Comparison of ENCODE assay signal across 8 cellular contexts in genomic region chr12:13980548-13981295, GRCh38. TPM values are rescaled to one million over a fixed set of nuclear protein-coding genes. Genes with fewer than 3 reads are reported as not detected.
DNase-seq lines count a peak whose midpoint lies in the region; ATAC-seq and TF ChIP-seq lines count a peak whose summit lies in the region.

No MANE protein-coding gene starts in this region.

- peaks cover 14% of the 10 kb centered on the region; the same call in 1 of the 2 replicates for H3K9me3 ChIP-seq in BLaER1
- H3K9me3 ChIP-seq in neural progenitor cell (ENCODE audit: low read depth): no peaks in the 10 kb centered on the region

- peak overlapping the region; percentile 73 for H2AFZ ChIP-seq in neural progenitor cell (replicated peaks)

- H3K27ac ChIP-seq in BLaER1: no peak overlapping the region
- no peak overlapping the region for H3K27ac ChIP-seq in neural progenitor cell

- H3F3A ChIP-seq in neural progenitor cell (ENCODE audit: low read depth): no peaks in the 10 kb centered on the region

- H3K27me3 Mint-ChIP-seq in neural progenitor cell (ENCODE audit: insufficient read depth, low read depth): peaks cover 19% of the 10 kb centered on the region

- peaks cover 4% of the 10 kb centered on the region for H3K36me3 Mint-ChIP-seq in neural progenitor cell

- DNase-seq in epithelial cell of esophagus (ENCODE audit: low read depth): no peak
- DNase-seq in neural progenitor cell (ENCODE audit: low spot score): peak; percentile 64
- DNase-seq in SIG-M5 (lab: John Stamatoyannopoulos, UW): no peak
- no peak for DNase-seq in SHP77 treated with DMSO at 0.1 percent for 48 hours (lab: John Stamatoyannopoulos, UW)

- H3K4me3 Mint-ChIP-seq in neural progenitor cell: peak overlapping the region; percentile 90

- H3K4me1 Mint-ChIP-seq in neural progenitor cell: peaks cover 25% of the 10 kb centered on the region

- H3K36me3 ChIP-seq in BLaER1: no peaks in the 10 kb centered on the region
- no peaks in the 10 kb centered on the region for H3K36me3 ChIP-seq in neural progenitor cell

- H3K79me2 ChIP-seq in neural progenitor cell (ENCODE audit: low read depth): no peaks in the 10 kb centered on the region

- no peak overlapping the region for H3K27ac Mint-ChIP-seq in neural progenitor cell

- no peak overlapping the region for H3K9ac ChIP-seq in BLaER1
- no peak overlapping the region for H3K9ac ChIP-seq in neural progenitor cell

- ATAC-seq in HG03521 (IDR thresholded peaks at IDR 0.05; ENCODE audit: unreplicated experiment): no peak
- no peak for ATAC-seq in GM21786 (IDR thresholded peaks at IDR 0.05; ENCODE audit: unreplicated experiment)

- H3K4me1 ChIP-seq in BLaER1 (peaks cover 13% of the 10 kb centered on the region), neural progenitor cell (peaks cover 7% of the 10 kb centered on the region)

- H3K27me3 ChIP-seq in BLaER1 (peaks cover 38% of the 10 kb centered on the region), neural progenitor cell (peaks cover 76% of the 10 kb centered on the region)

- H3K4me3 ChIP-seq in BLaER1 (peak overlapping the region; percentile 38; the same call in 1 of the 2 replicates), epithelial cell of esophagus (ENCODE audit: low read length) (peak overlapping the region; percentile 12), neural progenitor cell (peak overlapping the region; percentile 54)

- no peak for TF ChIP-seq EP300 in Ishikawa (IDR thresholded peaks at IDR 0.05; ENCODE audit: borderline replicate concordance)

- no peak for TF ChIP-seq RAD21 in Ishikawa (IDR thresholded peaks at IDR 0.05; ENCODE audit: low read depth)

- H4K20me1 ChIP-seq in BLaER1 (no peaks in the 10 kb centered on the region), neural progenitor cell (ENCODE audit: low read depth) (no peaks in the 10 kb centered on the region)

- H3K9me3 Mint-ChIP-seq in neural progenitor cell: no peaks in the 10 kb centered on the region

- H3K4me2 ChIP-seq in BLaER1 (peak overlapping the region; percentile 54), neural progenitor cell (peak overlapping the region; percentile 75)

- TF ChIP-seq CTCF in epithelial cell of esophagus (IDR thresholded peaks at IDR 0.05; ENCODE audit: insufficient read depth, low read depth, low read length, missing control alignments) (no peak), neural progenitor cell (IDR thresholded peaks at IDR 0.05) (no peak)

TF ChIP-seq in Ishikawa, 13 proteins besides CTCF, POLR2A, EP300 and RAD21:
- no peak for TF ChIP-seq YY1 (IDR thresholded peaks at IDR 0.05; ENCODE audit: low read depth)
- no peak for TF ChIP-seq CREB1 (IDR thresholded peaks at IDR 0.05; ENCODE audit: low read depth)
- TF ChIP-seq ZBTB7A (IDR thresholded peaks at IDR 0.05; ENCODE audit: low read depth): 0 out of 2 replicates have a peak, but pooled peaks have one; percentile 17
- TF ChIP-seq REST (IDR thresholded peaks at IDR 0.05; ENCODE audit: low read depth): no peak
- no peak for TF ChIP-seq FOXM1 (IDR thresholded peaks at IDR 0.05; ENCODE audit: borderline replicate concordance, low read depth)
- no peak for TF ChIP-seq CEBPB (IDR thresholded peaks at IDR 0.05)
- peak; percentile 77; the same call in 1 of the 2 replicates for TF ChIP-seq MAX (IDR thresholded peaks at IDR 0.05)
- no peak for TF ChIP-seq EGR1 (IDR thresholded peaks at IDR 0.05)

RNA-seq across cellular contexts. Expression of gene GRIN2B, which starts 0.7 kb away (rescaled TPM):
- 0.52 and 1.3 TPM in 2 replicates for total RNA-seq in neural progenitor cell (ENCODE audit: low replicate concordance)
